In genomic region chr1:180623579-180624347, GRCh38 we compare ENCODE assay signal across 10 cellular contexts. TPM values are rescaled to one million over a fixed set of nuclear protein-coding genes. Genes with fewer than 3 reads are reported as not detected.
DNase-seq lines count a peak whose midpoint lies in the region; ATAC-seq, FAIRE-seq and TF ChIP-seq lines count a peak whose summit lies in the region.
"Had no signal": no experiment of that assay in that cellular context is flagged by ENCODE, and none has a peak within 500 bp of the region (broad histone marks: within the 10 kb centered on the region; RNA-seq: fewer than 3 reads in every experiment).

No MANE protein-coding gene starts in this region.

- H3K36me3 ChIP-seq in kidney (ENCODE audit: control insufficient read depth in 1 of 2, insufficient read depth in 2 of 2, low read length in 2 of 2): no peaks in the 10 kb centered on the region

- H3K27ac ChIP-seq in kidney (ENCODE audit: low read depth in 2 of 2, low read length in 2 of 2): no peak overlapping the region

- H3K4me3 ChIP-seq in astrocyte of the spinal cord (ENCODE audit: low read depth, low read length) (no peak overlapping the region), kidney (ENCODE audit: low read length in 2 of 2) (no peak overlapping the region)
- H3K4me3 ChIP-seq: lung had no signal

- no peaks in the 10 kb centered on the region for H3K36me3 Mint-ChIP-seq in activated CD4-positive, alpha-beta T cell treated with anti-CD3 and anti-CD28 coated beads, Interleukin-2, amount 10 ng/mL, durations not matched to agents 7 days and 5 days (ENCODE audit: low read depth)
- H3K36me3 Mint-ChIP-seq in naive thymus-derived CD8-positive, alpha-beta T cell: no peaks in the 10 kb centered on the region

- no peak overlapping the region for H3K4me3 Mint-ChIP-seq in activated CD4-positive, alpha-beta T cell treated with anti-CD3 and anti-CD28 coated beads, Interleukin-2, amount 10 ng/mL, durations not matched to agents 7 days and 5 days
- H3K4me3 Mint-ChIP-seq in naive thymus-derived CD8-positive, alpha-beta T cell: no peak overlapping the region

- no peaks in the 10 kb centered on the region for H3K4me1 Mint-ChIP-seq in activated CD4-positive, alpha-beta T cell treated with anti-CD3 and anti-CD28 coated beads, Interleukin-2, amount 10 ng/mL, durations not matched to agents 7 days and 5 days
- H3K4me1 Mint-ChIP-seq in naive thymus-derived CD8-positive, alpha-beta T cell: no peaks in the 10 kb centered on the region

- TF ChIP-seq CTCF in AG09319 (IDR thresholded peaks at IDR 0.05; ENCODE audit: low read depth, low read length) (peak; percentile 30), astrocyte of the spinal cord (IDR thresholded peaks at IDR 0.05; ENCODE audit: low read depth, low read length) (peak; percentile 47), kidney (IDR thresholded peaks at IDR 0.05; ENCODE audit: borderline replicate concordance, extremely low read depth, insufficient read depth) (peak; percentile 37)

- ATAC-seq in naive thymus-derived CD8-positive, alpha-beta T cell: no peak
- no peak for ATAC-seq in GM21825 (IDR thresholded peaks at IDR 0.05; ENCODE audit: unreplicated experiment)

- no peak for DNase-seq in AG09319 (ENCODE audit: extremely low read depth, low read depth)
- DNase-seq in HEK293T (ENCODE audit: extremely low spot score): peak; percentile 21
- peak; percentile 32 for DNase-seq in astrocyte of the spinal cord (ENCODE audit: low read depth, low spot score)
- no peak for DNase-seq in kidney
- no peak for DNase-seq in COR-L47 (lab: John Stamatoyannopoulos, UW)
- no peak for DNase-seq in activated CD4-positive, alpha-beta T cell treated with anti-CD3 and anti-CD28 coated beads, Interleukin-2, amount 10 ng/mL, durations not matched to agents 7 days and 5 days
- DNase-seq in naive thymus-derived CD8-positive, alpha-beta T cell: no peak
- DNase-seq: effector CD4-positive, alpha-beta T cell had no signal

- POLR2A ChIA-PET in HEK293T (lab: Yijun Ruan, JAX): no interaction called here
- POLR2A ChIA-PET in activated CD4-positive, alpha-beta T cell treated with anti-CD3 and anti-CD28 coated beads, Interleukin-2, amount 10 ng/mL, durations not matched to agents 7 days and 5 days (lab: Charles Lee): no interaction called here
- POLR2A ChIA-PET in naive thymus-derived CD8-positive, alpha-beta T cell (lab: Charles Lee): interaction anchor here (0.6 kb wide), 1 partner anchor 500 kb away, joined by 5 read pairs; no protein-coding TSS in a partner anchor

- H3K9me3 Mint-ChIP-seq in activated CD4-positive, alpha-beta T cell treated with anti-CD3 and anti-CD28 coated beads, Interleukin-2, amount 10 ng/mL, durations not matched to agents 7 days and 5 days: no peaks in the 10 kb centered on the region
- no peaks in the 10 kb centered on the region for H3K9me3 Mint-ChIP-seq in naive thymus-derived CD8-positive, alpha-beta T cell

- no peak overlapping the region for H3K27ac Mint-ChIP-seq in activated CD4-positive, alpha-beta T cell treated with anti-CD3 and anti-CD28 coated beads, Interleukin-2, amount 10 ng/mL, durations not matched to agents 7 days and 5 days
- no peak overlapping the region for H3K27ac Mint-ChIP-seq in naive thymus-derived CD8-positive, alpha-beta T cell

- H3K27me3 Mint-ChIP-seq in activated CD4-positive, alpha-beta T cell treated with anti-CD3 and anti-CD28 coated beads, Interleukin-2, amount 10 ng/mL, durations not matched to agents 7 days and 5 days: peaks cover 14% of the 10 kb centered on the region
- peaks cover 3 to 19% (median 13%) of the 10 kb centered on the region in 5 donors for H3K27me3 Mint-ChIP-seq in naive thymus-derived CD8-positive, alpha-beta T cell

- H3K9me3 ChIP-seq in kidney (ENCODE audit: control insufficient read depth in 1 of 2, low read length in 2 of 2): no peaks in the 10 kb centered on the region

- no peak for FAIRE-seq in kidney (lab: Jason Lieb, UNC)

- in situ Hi-C loops in astrocyte of the spinal cord (cut with HindIII; ENCODE audit: low sequenced_read_pairs): no loop called here

- CTCF ChIA-PET in HEK293T (lab: Yijun Ruan, JAX): no interaction called here
- CTCF ChIA-PET in activated CD4-positive, alpha-beta T cell treated with anti-CD3 and anti-CD28 coated beads, Interleukin-2, amount 10 ng/mL, durations not matched to agents 7 days and 5 days (lab: Charles Lee): interaction anchor here (1.3 kb wide), 1 partner anchor 7 kb away, joined by 3 read pairs; no protein-coding TSS in a partner anchor

- no peaks in the 10 kb centered on the region for H3K4me1 ChIP-seq in kidney (ENCODE audit: control insufficient read depth in 1 of 2, insufficient read depth in 1 of 2, low read depth in 1 of 2, low read length in 2 of 2)

- H3K9ac ChIP-seq in kidney (ENCODE audit: low read length in 2 of 2): no peak overlapping the region

- intact Hi-C loops in kidney (cut with DNase I): no loop called here

TF ChIP-seq in HEK293T, 16 proteins besides CTCF, POLR2A, EP300 and RAD21:
- TF ChIP-seq NFRKB (IDR thresholded peaks at IDR 0.05) (no peak), HDGF (IDR thresholded peaks at IDR 0.05; ENCODE audit: borderline replicate concordance) (no peak), FOXK2 (IDR thresholded peaks at IDR 0.05) (no peak), PKNOX1 (IDR thresholded peaks at IDR 0.05) (no peak), LEF1 (IDR thresholded peaks at IDR 0.05; ENCODE audit: borderline replicate concordance) (no peak), L3MBTL2 (conservative IDR thresholded peaks at IDR 0.05) (no peak), SP1 (IDR thresholded peaks at IDR 0.05) (no peak), BHLHE40 (IDR thresholded peaks at IDR 0.05; ENCODE audit: borderline replicate concordance) (no peak), TARDBP (IDR thresholded peaks at IDR 0.05) (no peak), ARNT (IDR thresholded peaks at IDR 0.05) (no peak)

RNA-seq across cellular contexts. Expression of gene XPR1, which starts 8.1 kb away (rescaled TPM):
- total RNA-seq in kidney: 33.5 TPM
- polyA plus RNA-seq in kidney (ENCODE audit: insufficient read depth, low read depth, low replicate concordance): 10.9 TPM
- 10 to 100 TPM; 18.0 to 20.5 TPM for total RNA-seq in activated CD4-positive, alpha-beta T cell treated with anti-CD3 and anti-CD28 coated beads, Interleukin-2, amount 10 ng/mL, durations not matched to agents 7 days and 5 days
- total RNA-seq in naive thymus-derived CD8-positive, alpha-beta T cell: 10 to 100 TPM; 16.3 to 19.1 TPM
- 1 to 10 TPM; 2.8 to 4.6 (median 4.0) TPM for polyA plus RNA-seq in naive thymus-derived CD8-positive, alpha-beta T cell

Comparison
In these comparisons a context has a peak if more than half of its experiments do, and no peak if none do; other contexts are left out.
1. DNase-seq: peak in HEK293T (single experiment) and astrocyte of the spinal cord (single experiment); none in AG09319 (single experiment), kidney (single experiment), COR-L47 (single experiment), activated CD4-positive, alpha-beta T cell treated with anti-CD3 and anti-CD28 coated beads, Interleukin-2, amount 10 ng/mL, durations not matched to agents 7 days and 5 days (single experiment) and naive thymus-derived CD8-positive, alpha-beta T cell (0 of 10).
2. Peak in every context shown above with its lines, with median percentiles within 50 percentile points of each other: CTCF ChIP-seq.